In genomic region chr4:121800961-121801714, GRCh38 we compare ENCODE assay signal across 1 cellular context.
A peak's percentile ranks its signal among the peaks of the same experiment; 100 is the strongest.
TF ChIP-seq lines count a peak whose summit lies in the region.

Gene EXOSC9 (plus strand): TSS chr4:121801323. CDS start chr4:121801425, 102 bp downstream.

TF ChIP-seq in HEK293, 187 proteins besides CTCF, POLR2A, EP300 and RAD21 (continued from another document and continues in another):
- TF ChIP-seq ZNF280D (tag by site-specific recombination; IDR thresholded peaks at IDR 0.05) (no peak), ZNF513 (tag by site-specific recombination; IDR thresholded peaks at IDR 0.05) (no peak), GFI1B (tag by site-specific recombination; IDR thresholded peaks at IDR 0.05) (no peak), HOXD13 (CRISPR knock-in tag; IDR thresholded peaks at IDR 0.05; ENCODE audit: borderline replicate concordance) (no peak), ZBTB20 (tag by site-specific recombination; IDR thresholded peaks at IDR 0.05) (peak; percentile 78), PRDM10 (tag by site-specific recombination; IDR thresholded peaks at IDR 0.05) (0 out of 2 replicates have a peak, but pooled peaks have one; percentile 10), ZSCAN30 (tag by site-specific recombination; IDR thresholded peaks at IDR 0.05) (no peak), ZEB2 (tag by site-specific recombination; IDR thresholded peaks at IDR 0.05) (peak; percentile 57), ZNF398 (tag by site-specific recombination; IDR thresholded peaks at IDR 0.05) (no peak), ZBTB8A (tag by site-specific recombination; IDR thresholded peaks at IDR 0.05) (0 out of 2 replicates have a peak, but pooled peaks have one; percentile 19), BCL11B (tag by site-specific recombination; IDR thresholded peaks at IDR 0.05; ENCODE audit: low read depth) (no peak), ZNF76 (tag by site-specific recombination; IDR thresholded peaks at IDR 0.05; ENCODE audit: borderline replicate concordance, low read depth) (peak; percentile 71; the same call in 1 of the 2 replicates), ZNF211 (tag by site-specific recombination; IDR thresholded peaks at IDR 0.05; ENCODE audit: low read depth) (no peak), ZNF292 (tag by site-specific recombination; IDR thresholded peaks at IDR 0.05; ENCODE audit: borderline replicate concordance, low read depth) (no peak), ZBTB7A (tag by site-specific recombination; IDR thresholded peaks at IDR 0.05; ENCODE audit: low read depth) (no peak), ZNF362 (tag by site-specific recombination; IDR thresholded peaks at IDR 0.05) (no peak), ZFHX2 (tag by site-specific recombination; conservative IDR thresholded peaks at IDR 0.05) (no peak; the same call in 1 of the 2 replicates), ZNF548 (tag by site-specific recombination; IDR thresholded peaks at IDR 0.05) (no peak), ZNF629 (tag by site-specific recombination; IDR thresholded peaks at IDR 0.05) (peak; percentile 72), KLF16 (tag by site-specific recombination; IDR thresholded peaks at IDR 0.05) (peak; percentile 55; the same call in 1 of the 2 replicates), ZNF335 (tag by site-specific recombination; conservative IDR thresholded peaks at IDR 0.05) (peak; percentile 76), ZSCAN5A (tag by site-specific recombination; IDR thresholded peaks at IDR 0.05) (no peak), ZFP41 (tag by site-specific recombination; IDR thresholded peaks at IDR 0.05; ENCODE audit: borderline replicate concordance) (no peak), ZNF792 (tag by site-specific recombination; IDR thresholded peaks at IDR 0.05) (no peak), ZNF549 (tag by site-specific recombination; IDR thresholded peaks at IDR 0.05) (no peak), ZSCAN23 (tag by site-specific recombination; IDR thresholded peaks at IDR 0.05) (no peak), MZF1 (tag by site-specific recombination; IDR thresholded peaks at IDR 0.05; ENCODE audit: borderline replicate concordance) (no peak), ZNF37A (tag by site-specific recombination; IDR thresholded peaks at IDR 0.05) (no peak), ZNF645 (tag by site-specific recombination; IDR thresholded peaks at IDR 0.05) (no peak), KLF1 (tag by site-specific recombination; IDR thresholded peaks at IDR 0.05) (no peak), ZNF121 (tag by site-specific recombination; IDR thresholded peaks at IDR 0.05) (no peak), GLI2 (tag by site-specific recombination; IDR thresholded peaks at IDR 0.05; ENCODE audit: borderline replicate concordance, low read depth) (no peak), ATF2 (tag by site-specific recombination; IDR thresholded peaks at IDR 0.05; ENCODE audit: low read depth) (peak; percentile 99), ZNF518A (tag by site-specific recombination; conservative IDR thresholded peaks at IDR 0.05; ENCODE audit: low read depth) (no peak; the same call in 1 of the 2 replicates), EGR2 (tag by site-specific recombination; IDR thresholded peaks at IDR 0.05; ENCODE audit: low read depth) (0 out of 2 replicates have a peak, but pooled peaks have one; percentile 8), ZNF624 (tag by site-specific recombination; IDR thresholded peaks at IDR 0.05) (no peak), ZNF366 (tag by site-specific recombination; conservative IDR thresholded peaks at IDR 0.05) (no peak; the same call in 1 of the 2 replicates), ZNF174 (tag by site-specific recombination; IDR thresholded peaks at IDR 0.05) (no peak), ZNF132 (tag by site-specific recombination; IDR thresholded peaks at IDR 0.05; ENCODE audit: borderline replicate concordance) (no peak), ZNF248 (tag by site-specific recombination; IDR thresholded peaks at IDR 0.05) (no peak)
